In the genomic region with DNA sequence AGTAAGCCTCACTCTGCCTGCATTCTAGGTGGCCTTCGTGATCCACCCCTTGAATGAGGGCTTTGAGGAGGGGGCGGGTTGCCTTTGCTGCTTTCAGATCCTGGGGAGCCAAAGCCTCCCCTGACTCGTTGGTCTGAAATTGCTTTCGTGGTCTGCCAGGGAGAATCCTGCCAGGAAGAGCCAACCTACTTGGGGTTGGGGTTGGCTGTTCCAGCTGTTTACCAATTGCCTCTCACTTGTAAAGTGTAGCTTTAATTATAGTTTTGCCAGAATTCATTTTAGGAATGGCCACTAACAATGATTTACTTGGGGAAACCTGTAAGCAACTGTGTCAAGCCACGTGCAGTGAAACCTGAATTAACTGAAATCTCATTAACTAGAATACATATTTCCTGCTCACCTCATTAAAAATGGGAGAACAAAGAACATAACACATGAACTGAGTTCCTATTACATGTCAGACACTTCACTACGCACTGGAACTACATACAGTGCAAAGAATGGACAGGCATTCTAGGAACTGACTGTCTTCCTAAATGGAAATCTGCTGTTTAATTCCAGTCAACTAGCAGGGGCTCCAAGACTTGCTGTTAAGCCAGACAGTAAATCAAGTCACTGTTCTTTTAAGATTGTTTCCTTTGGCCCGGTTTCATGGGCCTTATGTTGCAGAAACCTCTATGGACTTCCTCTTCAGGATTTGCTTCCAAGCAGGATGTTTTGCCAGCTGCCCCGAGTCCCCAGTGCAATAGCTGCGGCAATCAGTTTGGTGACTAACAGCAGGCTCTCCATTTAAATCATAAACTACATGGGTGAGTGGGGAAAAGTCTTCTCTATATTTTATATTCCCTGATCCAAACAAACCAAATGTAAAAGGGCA, we compare ENCODE assay signal across 11 cellular contexts. TPM values are rescaled to one million over a fixed set of nuclear protein-coding genes. Genes with fewer than 3 reads are reported as not detected.
DNase-seq lines count a peak whose midpoint lies in the region; ATAC-seq, FAIRE-seq and TF ChIP-seq lines count a peak whose summit lies in the region.
"Had no signal": no experiment of that assay in that cellular context is flagged by ENCODE, and none has a peak within 500 bp of the region (broad histone marks: within the 10 kb centered on the region; RNA-seq: fewer than 3 reads in every experiment).

No MANE protein-coding gene starts in this region.

- no peaks in the 10 kb centered on the region for H3K36me3 ChIP-seq in adrenal gland (replicated peaks in 1 of 2)

- no peaks in the 10 kb centered on the region for H3K27me3 ChIP-seq in adrenal gland

- no peaks in the 10 kb centered on the region for H3K9me3 ChIP-seq in adrenal gland (replicated peaks in 1 of 3)

- DNase-seq in AG08395 (ENCODE audit: low spot score) (peak; percentile 36), GM12892 (ENCODE audit: insufficient read length) (no peak), adrenal gland (peak in 6 of 7 donors; percentile 29 to 63 (median 42)), iris pigment epithelial cell (ENCODE audit: low read depth) (peak; percentile 52), GM10266 (ENCODE audit: extremely low spot score) (no peak), SKM-1 (lab: John Stamatoyannopoulos, UW; ENCODE audit: unreplicated experiment) (no peak)
- DNase-seq in activated CD8-positive, alpha-beta memory T cell treated with anti-CD3 and anti-CD28 coated beads, Interleukin-2, amount 50 U/mL, for 4 hours, result no peak
- DNase-seq: activated CD4-positive, alpha-beta T cell treated with anti-CD3 and anti-CD28 coated beads for 48 hours; NCI-H1930 had no signal

- no peaks in the 10 kb centered on the region for H3K4me1 ChIP-seq in adrenal gland (replicated peaks in 1 of 2)

- TF ChIP-seq CTCF in adrenal gland (IDR thresholded peaks at IDR 0.05) (no peak), GM10266 (IDR thresholded peaks at IDR 0.05; ENCODE audit: control insufficient read depth, insufficient read depth, low read depth, missing control alignments) (no peak)

- FAIRE-seq in GM12892 (lab: Jason Lieb, UNC), result peak; percentile 53
- FAIRE-seq: D721Med had no signal

- ATAC-seq in GM19455 (IDR thresholded peaks at IDR 0.05; ENCODE audit: unreplicated experiment), result no peak

- H3K4me3 ChIP-seq in adrenal gland, result no peak overlapping the region

- intact Hi-C loops in adrenal gland (cut with DNase I), result no loop called here

- TF ChIP-seq POLR2A in GM12892 (IDR thresholded peaks at IDR 0.05; ENCODE audit: low read depth, low read length) (no peak), adrenal gland (IDR thresholded peaks at IDR 0.05) (no peak)

- WGBS in adrenal gland, 4 donors, result 44 to 58% (median 55%) methylated on average over 2 to 9 of the region's 9 CpGs

- H3K27ac ChIP-seq in adrenal gland, result peak overlapping the region in 1 of 5 donors; percentile 15

RNA-seq across cellular contexts. Expression of a gene that starts 16.4 kb away (rescaled TPM):
- 12.5 TPM for polyA plus RNA-seq in GM12892 (2012; ENCODE audit: missing spikeins)
- total RNA-seq in adrenal gland, result 10 to 100 TPM in 2 of 8 donors, 1 to 10 TPM in 6; 4.2 to 12.8 (median 7.3) TPM
- 10 to 100 TPM in 2 of 3 donors, 1 to 10 TPM in 1; 8.0 to 13.2 (median 12.7) TPM for polyA plus RNA-seq in adrenal gland

RNA-seq across cellular contexts. Expression of a gene that starts 48.2 kb away (rescaled TPM):
- polyA plus RNA-seq in GM12892 (2012; ENCODE audit: missing spikeins), result 55.3 TPM
- 10 to 100 TPM; 18.3 to 43.1 (median 32.4) TPM for total RNA-seq in adrenal gland
- polyA plus RNA-seq in adrenal gland, result 10 to 100 TPM; 31.2 to 88.4 (median 33.2) TPM

RNA-seq across cellular contexts. Expression of a gene that starts 57.4 kb away (rescaled TPM):
- polyA plus RNA-seq in GM12892 (2012; ENCODE audit: missing spikeins), result 21.6 TPM
- total RNA-seq in adrenal gland, result 10 to 100 TPM; 15.9 to 32.0 (median 21.1) TPM
- polyA plus RNA-seq in adrenal gland, result 10 to 100 TPM in 1 of 3 donors, 1 to 10 TPM in 2; 7.0 to 30.9 (median 8.5) TPM

Comparison
In these comparisons a context has a peak if more than half of its experiments do, and no peak if none do; other contexts are left out.
1. DNase-seq: peak in AG08395 (single experiment), adrenal gland (6 of 7) and iris pigment epithelial cell (single experiment); none in GM12892 (single experiment), activated CD8-positive, alpha-beta memory T cell treated with anti-CD3 and anti-CD28 coated beads, Interleukin-2, amount 50 U/mL, for 4 hours (single experiment), GM10266 (single experiment) and SKM-1 (single experiment).